ENCODE assay signal across 15 cellular contexts in genomic region chr7:2525161-2525930, GRCh38. TPM values are rescaled to one million over a fixed set of nuclear protein-coding genes. Genes with fewer than 3 reads are reported as not detected.
DNase-seq lines count a peak whose midpoint lies in the region; ATAC-seq and TF ChIP-seq lines count a peak whose summit lies in the region.
"Had no signal": no experiment of that assay in that cellular context is flagged by ENCODE, and none has a peak within 500 bp of the region (broad histone marks: within the 10 kb centered on the region; RNA-seq: fewer than 3 reads in every experiment).

No MANE protein-coding gene starts in this region.

- DNase-seq in NCI-H2107 treated with DMSO at 0.1 percent for 48 hours (lab: John Stamatoyannopoulos, UW; ENCODE audit: unreplicated experiment) (peak; percentile 13), NCI-H2107 (lab: John Stamatoyannopoulos, UW) (no peak), MV-4-11 (lab: John Stamatoyannopoulos, UW) (peak; percentile 62), esophagus squamous epithelium (lab: John Stamatoyannopoulos, UW) (no peak), NCI-H1105 treated with DMSO at 0.1 percent for 48 hours (lab: John Stamatoyannopoulos, UW) (no peak), RKO (ENCODE audit: low spot score) (no peak)
- DNase-seq: GM23248, islet precursor cell, KG1 had no signal

- intact Hi-C loops in esophagus squamous epithelium (cut with DNase I) = no loop called here

- no peak for TF ChIP-seq CTCF in esophagus squamous epithelium (IDR thresholded peaks at IDR 0.05)

- ATAC-seq in HG03159 (IDR thresholded peaks at IDR 0.05; ENCODE audit: unreplicated experiment) = no peak

- TF ChIP-seq POLR2A in esophagus squamous epithelium (IDR thresholded peaks at IDR 0.05) = no peak

- no peak overlapping the region for H3K9ac ChIP-seq in rectal smooth muscle tissue (ENCODE audit: low read length)
- H3K9ac ChIP-seq: GM23248, parathyroid adenoma had no signal

- H3K4me3 ChIP-seq in esophagus squamous epithelium (no peak overlapping the region), rectal smooth muscle tissue (ENCODE audit: low read length) (peak overlapping the region; percentile 13)
- H3K4me3 ChIP-seq: GM23248 had no signal

- 58 to 60% methylated on average over 5 to 6 of the region's 45 CpGs for whole genome bisulfite sequencing in esophagus squamous epithelium, 2 donors

- peaks cover 0 to 98% (median 3%) of the 10 kb centered on the region in 4 donors for H3K27me3 ChIP-seq in esophagus squamous epithelium
- peaks cover 21% of the 10 kb centered on the region for H3K27me3 ChIP-seq in rectal smooth muscle tissue (ENCODE audit: control insufficient read depth, insufficient read depth, low read length)

- H3K36me3 ChIP-seq in esophagus squamous epithelium (peaks cover 0 to 29% (median 6%) of the 10 kb centered on the region in 3 donors), rectal smooth muscle tissue (ENCODE audit: control insufficient read depth, insufficient read depth, low read length) (peaks cover 2% of the 10 kb centered on the region)

- H3K27ac ChIP-seq in esophagus squamous epithelium = peak overlapping the region; percentile 76 to 91 (median 83)
- no peak overlapping the region for H3K27ac ChIP-seq in rectal smooth muscle tissue (ENCODE audit: low read depth, low read length)
- H3K27ac ChIP-seq: GM23248, parathyroid adenoma had no signal

- H3K4me1 ChIP-seq in esophagus squamous epithelium (peaks cover 80 to 100% (median 88%) of the 10 kb centered on the region in 3 donors), rectal smooth muscle tissue (ENCODE audit: control insufficient read depth, insufficient read depth, low read length) (peaks cover 4% of the 10 kb centered on the region)
- H3K4me1 ChIP-seq: parathyroid adenoma had no signal

- H3K9me3 ChIP-seq in esophagus squamous epithelium = no peaks in the 10 kb centered on the region

RNA-seq across cellular contexts. Expression of gene LFNG, which starts 5.8 kb away (rescaled TPM):
- total RNA-seq in esophagus squamous epithelium = 10 to 100 TPM in 3 of 4 donors, 1 to 10 TPM in 1; 6.1 to 17.2 (median 11.9) TPM

RNA-seq across cellular contexts. Expression of gene BRAT1, which starts 30.0 kb away (rescaled TPM):
- total RNA-seq in esophagus squamous epithelium = 10 to 100 TPM; 15.5 to 28.3 (median 22.8) TPM

RNA-seq across cellular contexts. Expression of gene IQCE, which starts 33.4 kb away (rescaled TPM):
- total RNA-seq in esophagus squamous epithelium = 10 to 100 TPM in 1 of 4 donors, 1 to 10 TPM in 3; 4.5 to 10.6 (median 6.3) TPM

RNA-seq across cellular contexts. Expression of gene GRIFIN, which starts 49.1 kb away (rescaled TPM):
- not detected for total RNA-seq in esophagus squamous epithelium
- total RNA-seq: GM23248; NCI-H460; T-helper 1 cell treated with Interleukin-12 subunit alpha and Interleukin-12 subunit beta and Interleukin-4 antibody, amounts not matched to agents 30 ng/mL and 1 ng/mL, for 36 hours; urinary bladder had no signal

Comparison
In these comparisons a context has a peak if more than half of its experiments do, and no peak if none do; other contexts are left out.
1. DNase-seq: peak in NCI-H2107 treated with DMSO at 0.1 percent for 48 hours (single experiment) and MV-4-11 (single experiment); none in NCI-H2107 (single experiment), esophagus squamous epithelium (single experiment), NCI-H1105 treated with DMSO at 0.1 percent for 48 hours (single experiment) and RKO (single experiment).